Comparison of ENCODE assay signal across 16 cellular contexts in genomic region chr2:9160732-9161131, GRCh38. TPM values are rescaled to one million over a fixed set of nuclear protein-coding genes. Genes with fewer than 3 reads are reported as not detected.
A peak's percentile ranks its signal among the peaks of the same experiment; 100 is the strongest.
DNase-seq lines count a peak whose midpoint lies in the region; ATAC-seq, FAIRE-seq and TF ChIP-seq lines count a peak whose summit lies in the region.
"Had no signal": no experiment of that assay in that cellular context is flagged by ENCODE, and none has a peak within 500 bp of the region (broad histone marks: within the 10 kb centered on the region; RNA-seq: fewer than 3 reads in every experiment).

No MANE protein-coding gene starts in this region.

- no peak overlapping the region for H2AK5ac ChIP-seq in H9 (ENCODE audit: insufficient read length, low read length)
- no peak overlapping the region for H2AK5ac ChIP-seq in H1 (ENCODE audit: low read depth, low read length)

- H3K27ac ChIP-seq in H9 (ENCODE audit: insufficient read length, low read depth, low read length) = no peak overlapping the region
- H3K27ac ChIP-seq in H1 (ENCODE audit: low read depth, low read length) = no peak overlapping the region
- H3K27ac ChIP-seq in neural progenitor cell = no peak overlapping the region
- H3K27ac ChIP-seq: BLaER1, Peyer's patch had no signal

- H3K4me1 ChIP-seq in H9 (ENCODE audit: insufficient read depth, low read length) (no peaks in the 10 kb centered on the region), H1 (replicated peaks in 1 of 4; ENCODE audit: control insufficient read depth in 3 of 4, insufficient read depth in 4 of 4, low read length in 3 of 4) (no peaks in the 10 kb centered on the region), neural progenitor cell (no peaks in the 10 kb centered on the region)
- H3K4me1 ChIP-seq: Peyer's patch had no signal

- no peak overlapping the region for H2AFZ ChIP-seq in H9 (ENCODE audit: low read length)
- H2AFZ ChIP-seq in H1 (ENCODE audit: low read length) = no peak overlapping the region
- H2AFZ ChIP-seq in neural progenitor cell (replicated peaks) = no peak overlapping the region

- H3K79me1 ChIP-seq in H9 (ENCODE audit: insufficient read depth, low read depth, low read length, poor library complexity, severe bottlenecking) (no peaks in the 10 kb centered on the region), H1 (ENCODE audit: low read depth, low read length) (no peaks in the 10 kb centered on the region)

- TF ChIP-seq RAD21 in H1 (IDR thresholded peaks at IDR 0.05 in 1 of 2, conservative IDR thresholded peaks at IDR 0.05 in 1 of 2; ENCODE audit: low read depth in 2 of 2, low read length in 2 of 2) = peak; percentile 42 to 59

- no peak for TF ChIP-seq POLR2A in H1 (IDR thresholded peaks at IDR 0.05; ENCODE audit: control extremely low read depth in 1 of 2, low read depth in 2 of 2, low read length in 2 of 2)

- no peaks in the 10 kb centered on the region for H3F3A ChIP-seq in neural progenitor cell (ENCODE audit: low read depth)

- no peaks in the 10 kb centered on the region for H3K9me3 ChIP-seq in H9 (ENCODE audit: control insufficient read depth, low read depth, low read length)
- no peaks in the 10 kb centered on the region for H3K9me3 ChIP-seq in H1 (ENCODE audit: insufficient read depth in 2 of 2, low read depth in 1 of 2, low read length in 1 of 2)
- H3K9me3 ChIP-seq in neural progenitor cell (ENCODE audit: low read depth) = no peaks in the 10 kb centered on the region
- H3K9me3 ChIP-seq: BLaER1, Peyer's patch had no signal

- H3K18ac ChIP-seq in H9 (ENCODE audit: insufficient read length, low read depth, low read length) = no peak overlapping the region
- H3K18ac ChIP-seq in H1 (ENCODE audit: extremely low read depth, low read length) = no peak overlapping the region

- H3K23me2 ChIP-seq in H9 (ENCODE audit: insufficient read length, low read depth, low read length, poor library complexity, severe bottlenecking) = no peaks in the 10 kb centered on the region
- H3K23me2 ChIP-seq in H1 (ENCODE audit: low read depth, low read length) = peaks cover 6% of the 10 kb centered on the region; the same call in 1 of the 2 replicates

- H2BK15ac ChIP-seq in H9 (ENCODE audit: low read depth, low read length) (no peak overlapping the region), H1 (ENCODE audit: low read length) (no peak overlapping the region)

- DNase-seq in H9 (peak; percentile 62), LNCaP clone FGC (ENCODE audit: low read depth) (no peak), H1 (ENCODE audit: low read depth in 1 of 2, low spot score in 2 of 2) (no peak), neural progenitor cell (ENCODE audit: low spot score) (peak; percentile 42), SKM-1 treated with dmso at 0.1 percent for 144 hours (lab: John Stamatoyannopoulos, UW; ENCODE audit: unreplicated experiment) (no peak)
- DNase-seq: DMS53, Kasumi-1, NCI-H1417, NCI-H2081, NCI-H345, Peyer's patch, Right ventricle myocardium superior had no signal

- no peaks in the 10 kb centered on the region for H3K36me3 ChIP-seq in H1 (ENCODE audit: control insufficient read depth in 2 of 4, insufficient read depth in 4 of 4, low read length in 3 of 4)
- no peaks in the 10 kb centered on the region for H3K36me3 ChIP-seq in neural progenitor cell
- H3K36me3 ChIP-seq: BLaER1, Peyer's patch had no signal

- no peak overlapping the region for H2BK12ac ChIP-seq in H9 (ENCODE audit: insufficient read length, low read depth, low read length)
- H2BK12ac ChIP-seq in H1 (ENCODE audit: low read depth, low read length) = no peak overlapping the region

- H3K27ac Mint-ChIP-seq in H9 (peak overlapping the region in 2 of 3 experiments; percentile 16 to 73; a peak in 1 of 7 replicates), neural progenitor cell (no peak overlapping the region)
- no peak overlapping the region for H3K27ac Mint-ChIP-seq in activated T-helper 17 cell treated with anti-CD3 and anti-CD28 coated beads, Interleukin-2, amount 50 U/mL, for 72 hours

- H4K8ac ChIP-seq in H9 (replicated peaks; ENCODE audit: insufficient read length, low read depth, low read length) = no peak overlapping the region
- no peak overlapping the region for H4K8ac ChIP-seq in H1 (ENCODE audit: extremely low read depth, insufficient read depth, low read length)

- H3K9me3 Mint-ChIP-seq in H9 (no peaks in the 10 kb centered on the region; a peak in 1 of 5 replicates), neural progenitor cell (no peaks in the 10 kb centered on the region)
- no peaks in the 10 kb centered on the region for H3K9me3 Mint-ChIP-seq in activated T-helper 17 cell treated with anti-CD3 and anti-CD28 coated beads, Interleukin-2, amount 50 U/mL, for 72 hours

- H3K56ac ChIP-seq in H9 (ENCODE audit: insufficient read length, low read depth, low read length) = no peak overlapping the region
- H3K56ac ChIP-seq in H1 (replicated peaks; ENCODE audit: insufficient read length, low read depth, low read length) = no peak overlapping the region

- H3K23ac ChIP-seq in H9 (ENCODE audit: insufficient read length, low read depth, low read length) (no peak overlapping the region), H1 (ENCODE audit: insufficient read length) (no peak overlapping the region)

- no peak for FAIRE-seq in H1 (lab: Jason Lieb, UNC)
- FAIRE-seq: GM12878 had no signal

- peaks cover 6% of the 10 kb centered on the region for H3K27me3 Mint-ChIP-seq in H9 (ENCODE audit: low read depth)
- H3K27me3 Mint-ChIP-seq in neural progenitor cell (ENCODE audit: insufficient read depth, low read depth) = peaks cover 5% of the 10 kb centered on the region
- H3K27me3 Mint-ChIP-seq in activated T-helper 17 cell treated with anti-CD3 and anti-CD28 coated beads, Interleukin-2, amount 50 U/mL, for 72 hours = peaks cover 14% of the 10 kb centered on the region

- no peak for ATAC-seq in activated T-helper 17 cell treated with anti-CD3 and anti-CD28 coated beads, Interleukin-2, amount 50 U/mL, for 72 hours (replicated peaks)
- ATAC-seq in GM18520 (IDR thresholded peaks at IDR 0.05; ENCODE audit: unreplicated experiment) = no peak
- ATAC-seq: GM12878 had no signal

- TF ChIP-seq EP300 in H1 (IDR thresholded peaks at IDR 0.05; ENCODE audit: borderline replicate concordance in 1 of 2, low read depth in 2 of 2, low read length in 2 of 2) = no peak

- no CpG with 5 or more reads among the region's 7 CpGs for WGBS in H9 (ENCODE audit: extremely low coverage, insufficient read length, low lambda C conversion rate)
- WGBS in H1 (ENCODE audit: extremely low coverage in 1 of 2, insufficient coverage in 1 of 2, insufficient read length in 1 of 2, insufficient replicate concordance in 2 of 2, low coverage in 1 of 2, low lambda C conversion rate in 2 of 2, missing lambda C conversion rate in 1 of 2), 2 experiments = 81% methylated on average over 7 of the region's 7 CpGs; no CpG with 5 or more reads in 1 of the 2 experiments

- H4K20me1 ChIP-seq in H9 (ENCODE audit: control insufficient read depth, insufficient read depth, insufficient read length) = no peaks in the 10 kb centered on the region
- H4K20me1 ChIP-seq in H1 (replicated peaks in 1 of 2; ENCODE audit: control insufficient read depth in 1 of 2, insufficient read depth in 2 of 2, low read length in 2 of 2) = peaks cover 0 to 3% of the 10 kb centered on the region in 2 experiments
- no peaks in the 10 kb centered on the region for H4K20me1 ChIP-seq in neural progenitor cell (ENCODE audit: low read depth)
- H4K20me1 ChIP-seq: BLaER1 had no signal

- H3K27me3 ChIP-seq in H9 (ENCODE audit: insufficient read depth, low read length) (no peaks in the 10 kb centered on the region), H1 (replicated peaks in 1 of 4; ENCODE audit: control insufficient read depth in 3 of 4, extremely low read depth in 1 of 4, insufficient read depth in 3 of 4, low read length in 3 of 4) (no peaks in the 10 kb centered on the region), neural progenitor cell (no peaks in the 10 kb centered on the region)
- H3K27me3 ChIP-seq: BLaER1, Peyer's patch had no signal

- H3T11ph ChIP-seq in H9 (ENCODE audit: low read length) = no peak overlapping the region

- no peak overlapping the region for H2BK5ac ChIP-seq in H9 (ENCODE audit: insufficient read length, low read length)
- H2BK5ac ChIP-seq in H1 (ENCODE audit: low read depth, low read length) = no peak overlapping the region

- POLR2A ChIA-PET in H1 (lab: Charles Lee; ENCODE audit: partially characterized antibody) = interaction anchor here (1.3 kb wide), 1 partner anchor 13 kb away, joined by 4 read pairs; no protein-coding TSS in a partner anchor

- no peaks in the 10 kb centered on the region for H3K4me1 Mint-ChIP-seq in H9
- peaks cover 7% of the 10 kb centered on the region for H3K4me1 Mint-ChIP-seq in neural progenitor cell
- H3K4me1 Mint-ChIP-seq in activated T-helper 17 cell treated with anti-CD3 and anti-CD28 coated beads, Interleukin-2, amount 50 U/mL, for 72 hours = no peaks in the 10 kb centered on the region

- CTCF ChIA-PET in H1 (lab: Charles Lee; ENCODE audit: partially characterized antibody) = interaction anchor here (0.7 to 2.1 kb wide), 12 partner anchors 10 to 239 kb away, joined by 3 to 19 read pairs (median 4); partner anchors contain the start of gene ASAP2

- H3K79me2 ChIP-seq in H9 (ENCODE audit: insufficient read depth, low read length) (no peaks in the 10 kb centered on the region), H1 (ENCODE audit: control insufficient read depth in 1 of 2, insufficient read depth in 2 of 2, low read length in 2 of 2) (no peaks in the 10 kb centered on the region), neural progenitor cell (ENCODE audit: low read depth) (no peaks in the 10 kb centered on the region)

- no peak overlapping the region for H2BK120ac ChIP-seq in H9 (ENCODE audit: low read depth, low read length, poor library complexity, severe bottlenecking)
- H2BK120ac ChIP-seq in H1 (replicated peaks; ENCODE audit: low read depth, low read length) = no peak overlapping the region

- no peak overlapping the region for H3K4me3 Mint-ChIP-seq in H9
- H3K4me3 Mint-ChIP-seq in neural progenitor cell = no peak overlapping the region
- H3K4me3 Mint-ChIP-seq in activated T-helper 17 cell treated with anti-CD3 and anti-CD28 coated beads, Interleukin-2, amount 50 U/mL, for 72 hours = no peak overlapping the region

- no peak overlapping the region for H3K9ac ChIP-seq in H9 (ENCODE audit: extremely low read depth, insufficient read length, low read length)
- no peak overlapping the region for H3K9ac ChIP-seq in H1 (replicated peaks in 1 of 4; ENCODE audit: extremely low read depth in 1 of 4, low read depth in 3 of 4, low read length in 3 of 4)
- no peak overlapping the region for H3K9ac ChIP-seq in neural progenitor cell
- H3K9ac ChIP-seq: BLaER1 had no signal

- H4K5ac ChIP-seq in H9 (ENCODE audit: insufficient read length, low read depth, low read length) (no peak overlapping the region), H1 (ENCODE audit: insufficient read length, low read depth, low read length) (no peak overlapping the region)

- H3K36me3 Mint-ChIP-seq in H9 (ENCODE audit: insufficient read depth in 1 of 3, low read depth in 3 of 3) (no peaks in the 10 kb centered on the region), neural progenitor cell (no peaks in the 10 kb centered on the region)
- H3K36me3 Mint-ChIP-seq in activated T-helper 17 cell treated with anti-CD3 and anti-CD28 coated beads, Interleukin-2, amount 50 U/mL, for 72 hours (ENCODE audit: low read depth) = no peaks in the 10 kb centered on the region

- peak; percentile 40; the same call in 2 of the 3 replicates for TF ChIP-seq CTCF in H9 (conservative IDR thresholded peaks at IDR 0.05)
- TF ChIP-seq CTCF in LNCaP clone FGC (IDR thresholded peaks at IDR 0.05; ENCODE audit: control insufficient read depth, extremely low read depth, insufficient read depth) = 0 out of 2 replicates have a peak, but pooled peaks have one; percentile 2
- TF ChIP-seq CTCF in H1 (IDR thresholded peaks at IDR 0.05; ENCODE audit: control extremely low read depth in 1 of 3, insufficient read depth in 1 of 3, low read depth in 1 of 3, low read length in 3 of 3) = peak; percentile 39 to 58 (median 53)
- peak; percentile 17 for TF ChIP-seq CTCF in neural progenitor cell (IDR thresholded peaks at IDR 0.05)

- H2BK20ac ChIP-seq in H9 (ENCODE audit: low read depth, low read length, poor library complexity, severe bottlenecking) = no peak overlapping the region
- no peak overlapping the region for H2BK20ac ChIP-seq in H1 (ENCODE audit: low read length)

- H3K4ac ChIP-seq in H9 (ENCODE audit: low read depth, low read length) (no peak overlapping the region), H1 (replicated peaks; ENCODE audit: insufficient read length, low read depth, low read length) (no peak overlapping the region)

- H3K14ac ChIP-seq in H9 (ENCODE audit: insufficient read depth, low read length) = no peak overlapping the region; the same call in 1 of the 2 replicates
- no peak overlapping the region for H3K14ac ChIP-seq in H1 (ENCODE audit: insufficient read length)

- H3K4me3 ChIP-seq in LNCaP clone FGC (ENCODE audit: low read depth, low read length) (no peak overlapping the region), H1 (ENCODE audit: extremely low read depth in 1 of 4, insufficient read depth in 2 of 4, low read depth in 3 of 4, low read length in 4 of 4) (no peak overlapping the region), neural progenitor cell (no peak overlapping the region)
- H3K4me3 ChIP-seq: BLaER1, GM12878, Peyer's patch had no signal

- H4K91ac ChIP-seq in H9 (ENCODE audit: insufficient read length, low read depth, low read length) (no peak overlapping the region), H1 (replicated peaks; ENCODE audit: insufficient read length, low read length) (no peak overlapping the region)

- H3K4me2 ChIP-seq in H9 (ENCODE audit: insufficient read depth, insufficient read length, low read length) = no peak overlapping the region
- no peak overlapping the region for H3K4me2 ChIP-seq in H1 (ENCODE audit: insufficient read depth in 1 of 2, low read depth in 2 of 2, low read length in 2 of 2)
- no peak overlapping the region for H3K4me2 ChIP-seq in neural progenitor cell
- H3K4me2 ChIP-seq: BLaER1 had no signal

RNA-seq across cellular contexts. Expression of gene ASAP2, which starts 45.9 kb away (rescaled TPM):
- total RNA-seq in H9 (2021) = 11.0 and 12.6 TPM in 2 replicates
- 16.6 and 18.7 TPM in 2 replicates for total RNA-seq in H1 (2021; fragmentation: NEBNext Ultra II Directional; extraction: Animal tissue kit (Norgen Biotek cat#: 25700))
- polyA plus RNA-seq in H1 (2011; rRNA removed) = 8.6 and 10.2 TPM in 2 replicates
- 9.5 TPM for polyA plus RNA-seq in H1 (2011; cell fraction: cytosol; rRNA removed)
- 10.5 TPM for polyA plus RNA-seq in H1 (2011; cell fraction: nucleus; rRNA removed)
- 9.0 to 13.2 TPM (median 10.2 TPM) in 4 replicates for polyA plus RNA-seq in H1 (2012, experiment 1 of 2)
- polyA plus RNA-seq in H1 (2012, experiment 2 of 2) = 0.70 TPM
- polyA plus RNA-seq in H1 (2013, experiment 1 of 2) = 10.7 TPM
- polyA plus RNA-seq in H1 (2013, experiment 2 of 2) = 11.2 TPM
- 15.3 and 16.8 TPM in 2 replicates for polyA minus RNA-seq in H1 (2011; rRNA and poly(A)+ RNA removed)
- 8.6 TPM for polyA minus RNA-seq in H1 (2011; cell fraction: cytosol; rRNA and poly(A)+ RNA removed)
- polyA minus RNA-seq in H1 (2011; cell fraction: nucleus; rRNA and poly(A)+ RNA removed) = 19.0 TPM
- total RNA-seq in neural progenitor cell (ENCODE audit: low replicate concordance) = 26.1 and 31.7 TPM in 2 replicates
- total RNA-seq in activated T-helper 17 cell treated with anti-CD3 and anti-CD28 coated beads, Interleukin-2, amount 50 U/mL, for 72 hours = under 1 TPM; 0.17 to 0.19 TPM

Comparison
In these comparisons a context has a peak if more than half of its experiments do, and no peak if none do; other contexts are left out.
1. DNase-seq: peak in H9 (single experiment) and neural progenitor cell (single experiment); none in LNCaP clone FGC (single experiment), H1 (0 of 2) and SKM-1 treated with dmso at 0.1 percent for 144 hours (single experiment).
2. H3K27ac Mint-ChIP-seq: peak in H9 (2 of 3); none in neural progenitor cell (single experiment) and activated T-helper 17 cell treated with anti-CD3 and anti-CD28 coated beads, Interleukin-2, amount 50 U/mL, for 72 hours (single experiment).
3. CTCF ChIP-seq: peak in every context shown above with its lines; median percentile 53 in H1; 40 in H9; 17 in neural progenitor cell; 2 in LNCaP clone FGC.
4. RNA of gene ASAP2, which starts 45.9 kb away (total RNA-seq): 26.1 to 31.7 TPM in neural progenitor cell, 16.6 to 18.7 TPM in H1 and 11.0 to 12.6 TPM in H9; 0.17 to 0.19 TPM in activated T-helper 17 cell treated with anti-CD3 and anti-CD28 coated beads, Interleukin-2, amount 50 U/mL, for 72 hours; every median in the first group is over 10 times any median in the second.